Comparison of ENCODE assay signal across 2 cellular contexts in the genomic region with DNA sequence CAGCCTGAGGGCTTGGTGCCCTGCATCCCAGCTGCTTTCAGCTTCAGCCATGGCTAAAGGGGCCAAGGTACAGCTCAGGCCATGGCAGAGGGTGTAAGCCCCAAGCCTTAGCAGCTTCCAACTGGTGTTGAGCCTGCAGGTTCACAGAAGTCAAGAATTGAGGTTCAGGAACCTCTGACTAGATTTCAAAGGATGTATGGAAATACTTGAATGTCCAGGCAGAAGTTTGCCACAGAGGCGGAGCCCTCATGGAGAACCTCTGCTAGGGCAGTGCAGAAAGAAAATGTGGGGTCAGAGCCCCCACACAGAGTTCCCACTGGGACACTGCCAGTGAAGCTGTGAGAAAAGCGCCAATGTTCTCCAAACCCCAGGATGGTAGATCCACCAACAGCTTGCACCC. TPM values are rescaled to one million over a fixed set of nuclear protein-coding genes. Genes with fewer than 3 reads are reported as not detected.
"Had no signal": no experiment of that assay in that cellular context is flagged by ENCODE, and none has a peak within 500 bp of the region (broad histone marks: within the 10 kb centered on the region; RNA-seq: fewer than 3 reads in every experiment).

No MANE protein-coding gene starts in this region.

RNA-seq across cellular contexts. Expression of a gene that starts 39.1 kb away (rescaled TPM):
- total RNA-seq: K562 had no signal
- polyA plus RNA-seq: HepG2, K562 had no signal
